In the genomic region with DNA sequence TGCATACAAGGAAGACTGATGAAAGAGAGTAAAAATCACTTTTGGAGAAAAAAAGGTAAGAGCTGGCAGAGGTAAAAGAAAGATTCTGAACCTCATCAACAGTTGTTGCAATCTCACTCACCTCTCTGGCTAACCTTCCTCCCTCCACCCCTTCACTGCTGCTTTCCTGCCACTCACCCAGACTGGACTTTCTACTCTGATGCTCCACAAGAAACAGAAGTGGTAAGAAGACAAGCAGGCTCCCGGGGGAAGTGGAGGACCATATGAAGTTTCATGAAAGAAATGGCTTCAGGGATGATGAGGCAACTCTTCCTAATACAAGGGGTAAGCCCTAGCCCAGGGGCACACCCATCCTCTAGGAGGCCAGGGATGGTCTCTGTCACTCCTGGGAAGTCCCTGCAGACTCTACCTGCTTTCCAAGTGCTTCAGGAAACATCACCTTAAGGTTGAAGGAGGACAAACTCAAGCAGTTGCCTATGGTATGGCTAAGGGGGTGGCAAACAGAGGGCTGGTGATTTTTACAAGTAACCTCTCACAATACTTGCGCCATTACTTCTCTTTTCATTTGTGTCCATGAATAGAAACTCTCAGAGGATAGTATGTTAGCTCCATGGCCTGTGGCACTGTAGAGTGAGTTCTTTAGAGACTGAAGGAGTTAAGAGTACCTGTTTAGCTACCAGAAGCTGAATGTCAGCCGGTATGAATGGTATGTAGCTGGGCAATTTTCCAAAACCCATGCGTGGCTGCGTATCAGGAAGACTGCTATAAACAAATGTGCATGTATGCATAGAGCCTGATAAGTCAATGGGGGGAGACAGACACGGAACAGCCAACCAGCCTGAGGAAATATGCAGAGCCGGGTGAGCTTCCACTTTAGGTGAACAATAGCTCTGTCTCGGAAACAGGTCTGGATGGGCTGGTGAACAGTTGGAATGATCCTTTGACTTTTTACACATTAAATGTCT, we compare ENCODE assay signal across 9 cellular contexts.
A peak's percentile ranks its signal among the peaks of the same experiment; 100 is the strongest.
DNase-seq lines count a peak whose midpoint lies in the region; ATAC-seq and TF ChIP-seq lines count a peak whose summit lies in the region.
"Had no signal": no experiment of that assay in that cellular context is flagged by ENCODE, and none has a peak within 500 bp of the region (broad histone marks: within the 10 kb centered on the region; RNA-seq: fewer than 3 reads in every experiment).

No MANE protein-coding gene starts in this region.

- H3K9me3 ChIP-seq in HCT116 (ENCODE audit: control insufficient read depth in 1 of 2, insufficient read depth in 1 of 2, low read depth in 1 of 2, low read length in 2 of 2) (no peaks in the 10 kb centered on the region), trophoblast cell (ENCODE audit: insufficient read depth, low read depth, low read length) (no peaks in the 10 kb centered on the region)

- peak; percentile 71 for ATAC-seq in HCT116
- ATAC-seq in HG03520 (IDR thresholded peaks at IDR 0.05; ENCODE audit: unreplicated experiment) = no peak
- no peak for ATAC-seq in GM19395 (IDR thresholded peaks at IDR 0.05; ENCODE audit: unreplicated experiment)
- ATAC-seq: GM12878 had no signal

- no peaks in the 10 kb centered on the region for H3K27me3 ChIP-seq in HCT116 (ENCODE audit: insufficient read depth, low read length)
- no peaks in the 10 kb centered on the region for H3K27me3 ChIP-seq in trophoblast cell (ENCODE audit: insufficient read depth, low read length)

- no peaks in the 10 kb centered on the region for H3K79me2 ChIP-seq in HCT116 (ENCODE audit: insufficient read depth, low read length)
- peaks cover 2% of the 10 kb centered on the region for H3K79me2 ChIP-seq in trophoblast cell (ENCODE audit: control insufficient read depth, insufficient read depth, low read length, poor library complexity)

- H3K4me1 ChIP-seq in HCT116 (ENCODE audit: control insufficient read depth in 1 of 2, insufficient read depth in 2 of 2, low read length in 2 of 2) = peaks cover 7 to 18% of the 10 kb centered on the region in 2 experiments
- peaks cover 8 to 16% of the 10 kb centered on the region in 2 experiments for H3K4me1 ChIP-seq in trophoblast cell (ENCODE audit: control insufficient read depth in 1 of 2, insufficient read depth in 2 of 2, low read length in 2 of 2)

- H3K79me1 ChIP-seq in trophoblast cell (ENCODE audit: low read length) = peaks cover 14% of the 10 kb centered on the region

- H4K20me1 ChIP-seq in HCT116 (ENCODE audit: insufficient read depth) = no peaks in the 10 kb centered on the region

- TF ChIP-seq POLR2A in HCT116 (IDR thresholded peaks at IDR 0.05; ENCODE audit: borderline replicate concordance, extremely low read depth, insufficient read depth, insufficient read length) = no peak

- intact Hi-C loops in HCT116 (cut with micrococcal nuclease) = no loop called here

- TF ChIP-seq CTCF in HCT116 (IDR thresholded peaks at IDR 0.05 in 2 of 3, conservative IDR thresholded peaks at IDR 0.05 in 1 of 3; ENCODE audit: borderline replicate concordance in 1 of 3, insufficient read depth in 1 of 3, low read depth in 2 of 3, low read length in 2 of 3) = no peak

- H3K27ac ChIP-seq in HCT116 (ENCODE audit: low read depth, low read length) (no peak overlapping the region), trophoblast cell (ENCODE audit: low read depth, low read length) (peak overlapping the region; percentile 99)

- H3K23ac ChIP-seq in trophoblast cell (ENCODE audit: low read length) = no peak overlapping the region

- H3K4me3 ChIP-seq in HCT116 (replicated peaks in 1 of 2; ENCODE audit: low read depth in 1 of 2, low read length in 2 of 2) (peak overlapping the region in 1 of 2 experiments; percentile 18; a peak in 1 of 4 replicates), trophoblast cell (ENCODE audit: low read depth, low read length) (no peak overlapping the region)
- H3K4me3 ChIP-seq: GM12878 had no signal

- H3K18ac ChIP-seq in trophoblast cell (ENCODE audit: low read length) = peak overlapping the region; percentile 80

- no peak overlapping the region for H4K12ac ChIP-seq in trophoblast cell (ENCODE audit: low read depth, low read length)

- RAD21 ChIA-PET in HCT116 (lab: Charles Lee; ENCODE audit: low non-redundant PET in 1 of 2, low total read pairs in 2 of 2, uncharacterized antibody in 2 of 2, unreplicated experiment in 2 of 2) = no interaction called here

- peak overlapping the region; percentile 99 for H2BK12ac ChIP-seq in trophoblast cell (ENCODE audit: low read length)

- peak overlapping the region; percentile 35 for H3K4ac ChIP-seq in trophoblast cell (ENCODE audit: low read depth, low read length)

- H3K9ac ChIP-seq in HCT116 (ENCODE audit: low read length) (peak overlapping the region; percentile 17; the same call in 1 of the 2 replicates), trophoblast cell (ENCODE audit: low read length) (peak overlapping the region; percentile 28)

- peak overlapping the region; percentile 93 for H2AK5ac ChIP-seq in trophoblast cell (ENCODE audit: low read length)

- peak overlapping the region; percentile 75 for H4K8ac ChIP-seq in trophoblast cell (ENCODE audit: low read depth, low read length)

- H3K9me2 ChIP-seq in HCT116 (ENCODE audit: insufficient read depth) = no peaks in the 10 kb centered on the region

- H2BK120ac ChIP-seq in trophoblast cell (ENCODE audit: insufficient read depth, low read length, poor library complexity) = peak overlapping the region; percentile 96

- POLR2A ChIA-PET in HCT116 (lab: Charles Lee) = no interaction called here

- TF ChIP-seq RAD21 in HCT116 (IDR thresholded peaks at IDR 0.05; ENCODE audit: low read depth) = no peak

- no peaks in the 10 kb centered on the region for H3K36me3 ChIP-seq in HCT116 (ENCODE audit: control insufficient read depth in 1 of 2, insufficient read depth in 2 of 2, low read length in 2 of 2)
- H3K36me3 ChIP-seq in trophoblast cell (ENCODE audit: control insufficient read depth in 1 of 2, insufficient read depth in 2 of 2, low read length in 2 of 2) = no peaks in the 10 kb centered on the region

- peak overlapping the region; percentile 87 for H3K14ac ChIP-seq in trophoblast cell (ENCODE audit: low read length)

- BruUV-seq in HCT116 (replicated peaks; lab: Mats Ljungman, UMichigan) = no TSS peak

- peak overlapping the region; percentile 55 for H2AFZ ChIP-seq in HCT116 (ENCODE audit: low read depth, low read length, poor library complexity, severe bottlenecking)
- H2AFZ ChIP-seq in trophoblast cell (ENCODE audit: insufficient read depth, low read length, poor library complexity) = no peak overlapping the region

- H3K4me2 ChIP-seq in HCT116 (ENCODE audit: low read length) (peak overlapping the region; percentile 62), trophoblast cell (ENCODE audit: low read length) (peak overlapping the region; percentile 22)

- WGBS in trophoblast cell (ENCODE audit: extremely low coverage, insufficient coverage, insufficient read length) = no CpG with 5 or more reads among the region's 8 CpGs

- DNase-seq in HCT116 (ENCODE audit: low read depth, low spot score) = peak; percentile 15
- peak; percentile 95 for DNase-seq in NCI-H345 treated with DMSO at 0.1 percent for 48 hours (lab: John Stamatoyannopoulos, UW; ENCODE audit: unreplicated experiment)
- peak; percentile 85 for DNase-seq in dermis blood vessel endothelial cell
- peak in 1 of 2 donors; percentile 33 for DNase-seq in trophoblast cell
- no peak for DNase-seq in midbrain (lab: John Stamatoyannopoulos, UW)
- DNase-seq: activated effector memory CD4-positive, alpha-beta T cell treated with anti-CD3 and anti-CD28 coated beads, Interleukin-2, amount 50 U/mL, for 16 hours had no signal

- peak overlapping the region; percentile 95 for H4K91ac ChIP-seq in trophoblast cell (ENCODE audit: low read depth, low read length)

- CTCF ChIA-PET in HCT116 (lab: Charles Lee) = interaction anchor here (1.3 kb wide), 1 partner anchor 8 kb away, joined by 3 read pairs; no protein-coding TSS in a partner anchor

- peak overlapping the region; percentile 95 for H2BK5ac ChIP-seq in trophoblast cell (ENCODE audit: low read depth, low read length, poor library complexity)

TF ChIP-seq in HCT116, 20 proteins besides CTCF, POLR2A, EP300 and RAD21 (continues in another document):
- TF ChIP-seq ZFX (IDR thresholded peaks at IDR 0.05) (no peak), POLR2AphosphoS5 (IDR thresholded peaks at IDR 0.05; ENCODE audit: low read depth, low read length) (no peak), SIN3A (IDR thresholded peaks at IDR 0.05; ENCODE audit: low read depth) (no peak), SRF (IDR thresholded peaks at IDR 0.05; ENCODE audit: low read depth) (no peak), CBX3 (IDR thresholded peaks at IDR 0.05; ENCODE audit: low read depth) (no peak), CEBPB (IDR thresholded peaks at IDR 0.05; ENCODE audit: low read depth) (no peak), TCF7L2 (IDR thresholded peaks at IDR 0.05; ENCODE audit: borderline replicate concordance, extremely low read depth, insufficient read depth, insufficient read length) (no peak), EGR1 (IDR thresholded peaks at IDR 0.05; ENCODE audit: low read depth) (no peak)
- TF ChIP-seq, protein P1, sequence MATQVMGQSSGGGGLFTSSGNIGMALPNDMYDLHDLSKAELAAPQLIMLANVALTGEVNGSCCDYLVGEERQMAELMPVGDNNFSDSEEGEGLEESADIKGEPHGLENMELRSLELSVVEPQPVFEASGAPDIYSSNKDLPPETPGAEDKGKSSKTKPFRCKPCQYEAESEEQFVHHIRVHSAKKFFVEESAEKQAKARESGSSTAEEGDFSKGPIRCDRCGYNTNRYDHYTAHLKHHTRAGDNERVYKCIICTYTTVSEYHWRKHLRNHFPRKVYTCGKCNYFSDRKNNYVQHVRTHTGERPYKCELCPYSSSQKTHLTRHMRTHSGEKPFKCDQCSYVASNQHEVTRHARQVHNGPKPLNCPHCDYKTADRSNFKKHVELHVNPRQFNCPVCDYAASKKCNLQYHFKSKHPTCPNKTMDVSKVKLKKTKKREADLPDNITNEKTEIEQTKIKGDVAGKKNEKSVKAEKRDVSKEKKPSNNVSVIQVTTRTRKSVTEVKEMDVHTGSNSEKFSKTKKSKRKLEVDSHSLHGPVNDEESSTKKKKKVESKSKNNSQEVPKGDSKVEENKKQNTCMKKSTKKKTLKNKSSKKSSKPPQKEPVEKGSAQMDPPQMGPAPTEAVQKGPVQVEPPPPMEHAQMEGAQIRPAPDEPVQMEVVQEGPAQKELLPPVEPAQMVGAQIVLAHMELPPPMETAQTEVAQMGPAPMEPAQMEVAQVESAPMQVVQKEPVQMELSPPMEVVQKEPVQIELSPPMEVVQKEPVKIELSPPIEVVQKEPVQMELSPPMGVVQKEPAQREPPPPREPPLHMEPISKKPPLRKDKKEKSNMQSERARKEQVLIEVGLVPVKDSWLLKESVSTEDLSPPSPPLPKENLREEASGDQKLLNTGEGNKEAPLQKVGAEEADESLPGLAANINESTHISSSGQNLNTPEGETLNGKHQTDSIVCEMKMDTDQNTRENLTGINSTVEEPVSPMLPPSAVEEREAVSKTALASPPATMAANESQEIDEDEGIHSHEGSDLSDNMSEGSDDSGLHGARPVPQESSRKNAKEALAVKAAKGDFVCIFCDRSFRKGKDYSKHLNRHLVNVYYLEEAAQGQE (IDR thresholded peaks at IDR 0.05; ENCODE audit: low read depth) = no peak
